28 cellular contexts compared by ENCODE assay signal in genomic region chr7:132541656-132542055, GRCh38.
"Had no signal": no experiment of that assay in that cellular context is flagged by ENCODE, and none has a peak within 500 bp of the region (broad histone marks: within the 10 kb centered on the region; RNA-seq: fewer than 3 reads in every experiment).

No MANE protein-coding gene starts in this region.

- H3K27me3 Mint-ChIP-seq: activated CD8-positive, alpha-beta T cell treated with anti-CD3 and anti-CD28 coated beads for 36 hours; activated naive CD8-positive, alpha-beta T cell treated with anti-CD3 and anti-CD28 coated beads, Interleukin-2, amount 50 U/mL, for 24 hours; stimulated activated naive CD8-positive, alpha-beta T cell treated with anti-CD3 and anti-CD28 coated beads, Interleukin-15, Interleukin-2, amounts not matched to agents 100 ng/mL and 50 ng/mL, for 24 hours had no signal

- H3K4me3 Mint-ChIP-seq: activated CD4-positive, alpha-beta T cell treated with anti-CD3 and anti-CD28 coated beads, Interleukin-2, amount 10 ng/mL, durations not matched to agents 7 days and 5 days; activated CD8-positive, alpha-beta T cell treated with anti-CD3 and anti-CD28 coated beads for 36 hours; activated naive CD8-positive, alpha-beta T cell treated with anti-CD3 and anti-CD28 coated beads, Interleukin-2, amount 50 U/mL, for 24 hours; mesothelial cell of epicardium; naive B cell; nephron progenitor cell; stimulated activated naive CD8-positive, alpha-beta T cell treated with anti-CD3 and anti-CD28 coated beads, Interleukin-15, Interleukin-2, amounts not matched to agents 100 ng/mL and 50 ng/mL, for 24 hours; T-helper 17 cell had no signal

- H3K4me1 Mint-ChIP-seq: naive B cell had no signal

- ATAC-seq: activated CD8-positive, alpha-beta T cell treated with anti-CD3 and anti-CD28 coated beads for 36 hours; activated naive CD8-positive, alpha-beta T cell treated with anti-CD3 and anti-CD28 coated beads, Interleukin-2, amount 50 U/mL, for 24 hours; esophagus mucosa; left colon; right lobe of liver; T-helper 17 cell; upper lobe of right lung had no signal

- H3K27ac Mint-ChIP-seq: activated CD4-positive, alpha-beta T cell treated with anti-CD3 and anti-CD28 coated beads, Interleukin-2, amount 10 ng/mL, durations not matched to agents 7 days and 5 days; activated CD8-positive, alpha-beta T cell treated with anti-CD3 and anti-CD28 coated beads for 36 hours; activated naive CD8-positive, alpha-beta T cell treated with anti-CD3 and anti-CD28 coated beads, Interleukin-2, amount 50 U/mL, for 24 hours; mesothelial cell of epicardium; nephron progenitor cell; progenitor cell of endocrine pancreas; stimulated activated naive CD8-positive, alpha-beta T cell treated with anti-CD3 and anti-CD28 coated beads, Interleukin-15, Interleukin-2, amounts not matched to agents 100 ng/mL and 50 ng/mL, for 24 hours; T-helper 17 cell had no signal

- H3K9me3 Mint-ChIP-seq: activated naive CD8-positive, alpha-beta T cell treated with anti-CD3 and anti-CD28 coated beads, Interleukin-2, amount 50 U/mL, for 24 hours; nephron progenitor cell; stimulated activated naive CD8-positive, alpha-beta T cell treated with anti-CD3 and anti-CD28 coated beads, Interleukin-15, Interleukin-2, amounts not matched to agents 100 ng/mL and 50 ng/mL, for 24 hours had no signal

- DNase-seq: activated CD4-positive, alpha-beta T cell treated with anti-CD3 and anti-CD28 coated beads, Interleukin-2, amount 10 ng/mL, durations not matched to agents 7 days and 5 days; activated CD4-positive, CD25-positive, alpha-beta regulatory T cell treated with anti-CD3 and anti-CD28 coated beads, Interleukin-2, amount 50 U/mL, for 72 hours; activated CD8-positive, alpha-beta T cell treated with anti-CD3 and anti-CD28 coated beads for 36 hours; activated effector memory CD4-positive, alpha-beta T cell treated with Interleukin-2 at 50 U/mL for 16 hours; activated naive CD4-positive, alpha-beta T cell treated with Interleukin-2 at 50 U/mL for 16 hours; activated naive CD8-positive, alpha-beta T cell treated with anti-CD3 and anti-CD28 coated beads, Interleukin-2, amount 50 U/mL, for 24 hours; activated T-cell treated with anti-CD3 and anti-CD28 coated beads, Interleukin-2, amount 50 U/mL, for 48 hours; amygdala; central memory CD4-positive, alpha-beta T cell; foreskin fibroblast; head of caudate nucleus; hippocampal formation; left colon; mammary epithelial cell; naive B cell; nephron progenitor cell; ovary; right lobe of liver; stimulated activated CD4-positive, alpha-beta T cell treated with anti-CD3 and anti-CD28 coated beads, Interleukin-2, amount 100 ng/mL, for 48 hours; substantia nigra; T-helper 17 cell; T1000; upper lobe of right lung; WERI-Rb-1 had no signal

- H3K36me3 Mint-ChIP-seq: mesothelial cell of epicardium, naive B cell had no signal
